12 cellular contexts compared by ENCODE assay signal in the genomic region with DNA sequence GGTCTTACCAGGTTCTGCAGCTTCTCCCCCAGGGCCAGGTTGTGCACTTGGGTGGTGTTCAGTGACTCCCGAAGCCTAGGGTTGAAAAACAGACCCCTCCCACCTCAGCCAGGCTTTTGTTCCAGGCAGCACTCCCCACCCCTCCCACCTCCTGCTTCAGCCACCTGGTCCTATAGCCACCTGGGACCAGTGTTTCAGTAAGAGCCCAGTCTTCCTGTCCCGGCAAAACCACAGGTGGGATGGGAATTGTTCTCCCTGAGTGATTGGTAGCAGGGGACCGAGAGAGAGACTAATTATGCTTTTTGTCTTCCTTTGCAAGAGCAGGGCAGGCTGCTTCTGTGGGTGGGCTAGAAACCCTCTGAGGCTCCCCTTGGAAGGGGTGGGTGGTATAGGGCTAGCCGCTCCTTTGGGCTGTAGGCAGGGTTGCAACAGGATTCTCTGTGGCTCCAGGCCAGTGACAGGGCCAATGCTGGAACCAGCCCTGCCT.
DNase-seq lines count a peak whose midpoint lies in the region; TF ChIP-seq lines count a peak whose summit lies in the region.
"Had no signal": no experiment of that assay in that cellular context is flagged by ENCODE, and none has a peak within 500 bp of the region (broad histone marks: within the 10 kb centered on the region; RNA-seq: fewer than 3 reads in every experiment).

No MANE protein-coding gene starts in this region.

- H3K4me3 ChIP-seq in WERI-Rb-1 (ENCODE audit: low read depth, low read length), result no peak overlapping the region
- H3K4me3 ChIP-seq: left lung had no signal

- no peaks in the 10 kb centered on the region for H3K27me3 ChIP-seq in WERI-Rb-1 (ENCODE audit: insufficient read depth, low read depth, severe bottlenecking)
- H3K27me3 ChIP-seq: left lung had no signal

- peak; percentile 68 for DNase-seq in COLO668 (lab: John Stamatoyannopoulos, UW; ENCODE audit: unreplicated experiment)
- peak; percentile 88 for DNase-seq in NCI-H146 treated with DMSO at 0.1 percent for 48 hours (lab: John Stamatoyannopoulos, UW; ENCODE audit: unreplicated experiment)
- peak; percentile 67 for DNase-seq in WERI-Rb-1
- no peak for DNase-seq in NCI-H1105 (lab: John Stamatoyannopoulos, UW)
- no peak for DNase-seq in activated naive CD4-positive, alpha-beta T cell treated with Interleukin-2 at 50 U/mL for 16 hours
- no peak for DNase-seq in stimulated activated CD4-positive, alpha-beta T cell treated with anti-CD3 and anti-CD28 coated beads, Interleukin-2, amount 100 ng/mL, for 48 hours
- DNase-seq: activated CD4-positive, alpha-beta T cell treated with anti-CD3 and anti-CD28 coated beads, Interleukin-2, amount 50 U/mL, for 4 hours; HCEC 1CT; head of caudate nucleus; left lung; NCI-H226; T-helper 9 cell had no signal

- H3K36me3 ChIP-seq in WERI-Rb-1, result no peaks in the 10 kb centered on the region
- H3K36me3 ChIP-seq: left lung had no signal

- H3K27ac ChIP-seq in WERI-Rb-1, result peak overlapping the region; percentile 76
- H3K27ac ChIP-seq: left lung had no signal

- H3K9me3 ChIP-seq in WERI-Rb-1 (ENCODE audit: severe bottlenecking), result no peaks in the 10 kb centered on the region
- H3K9me3 ChIP-seq: left lung had no signal

- no peak for TF ChIP-seq CTCF in WERI-Rb-1 (IDR thresholded peaks at IDR 0.05; ENCODE audit: low read depth, low read length)

Comparison
In these comparisons a context has a peak if more than half of its experiments do, and no peak if none do; other contexts are left out.
1. DNase-seq: peak in COLO668 (single experiment), NCI-H146 treated with DMSO at 0.1 percent for 48 hours (single experiment) and WERI-Rb-1 (single experiment); none in NCI-H1105 (single experiment), activated naive CD4-positive, alpha-beta T cell treated with Interleukin-2 at 50 U/mL for 16 hours (single experiment) and stimulated activated CD4-positive, alpha-beta T cell treated with anti-CD3 and anti-CD28 coated beads, Interleukin-2, amount 100 ng/mL, for 48 hours (0 of 2).